Comparison of ENCODE assay signal across 1 cellular context in the genomic region with DNA sequence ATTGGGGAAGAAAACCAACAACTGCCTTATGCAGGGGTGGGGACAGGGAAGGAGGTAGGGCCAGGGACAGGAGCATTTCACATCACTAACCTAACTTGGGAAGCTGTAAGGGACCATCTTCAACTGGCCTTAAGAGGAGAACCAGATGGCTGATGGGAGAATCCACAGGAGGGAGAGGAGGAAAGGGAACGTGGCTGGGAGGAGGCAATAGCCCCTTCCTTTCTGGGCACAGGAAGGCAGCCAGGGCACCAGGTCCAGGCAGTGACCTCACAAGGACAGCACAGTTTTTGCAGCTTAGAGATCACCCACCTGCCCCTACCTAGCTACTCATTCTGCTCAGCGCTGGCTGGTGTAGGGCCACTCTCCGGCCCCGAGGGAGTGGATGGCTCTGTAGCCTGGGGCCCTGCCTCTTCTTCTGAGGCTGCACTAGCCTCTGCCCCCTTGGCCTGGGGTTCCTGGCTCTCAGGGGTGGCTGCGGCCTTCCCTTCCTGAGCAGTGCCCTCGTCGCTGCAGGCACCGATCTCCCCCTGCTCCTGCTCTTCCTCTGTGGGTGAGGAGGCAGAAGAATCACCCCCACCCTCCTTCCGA.
TF ChIP-seq lines count a peak whose summit lies in the region.

No MANE protein-coding gene starts in this region.

TF ChIP-seq in liver, 16 proteins besides CTCF, POLR2A, EP300 and RAD21 (continued from another document):
- TF ChIP-seq, protein P1, sequence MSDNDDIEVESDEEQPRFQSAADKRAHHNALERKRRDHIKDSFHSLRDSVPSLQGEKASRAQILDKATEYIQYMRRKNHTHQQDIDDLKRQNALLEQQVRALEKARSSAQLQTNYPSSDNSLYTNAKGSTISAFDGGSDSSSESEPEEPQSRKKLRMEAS (IDR thresholded peaks at IDR 0.05), result no peak
- TF ChIP-seq TAF1 (conservative IDR thresholded peaks at IDR 0.05) (no peak), EGR1 (IDR thresholded peaks at IDR 0.05; ENCODE audit: low read depth in 2 of 2) (no peak)
- TF ChIP-seq, protein P2, sequence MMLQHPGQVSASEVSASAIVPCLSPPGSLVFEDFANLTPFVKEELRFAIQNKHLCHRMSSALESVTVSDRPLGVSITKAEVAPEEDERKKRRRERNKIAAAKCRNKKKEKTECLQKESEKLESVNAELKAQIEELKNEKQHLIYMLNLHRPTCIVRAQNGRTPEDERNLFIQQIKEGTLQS (IDR thresholded peaks at IDR 0.05), result no peak
